18 cellular contexts compared by ENCODE assay signal in genomic region chr14:54769955-54770863, GRCh38.
DNase-seq lines count a peak whose midpoint lies in the region; ATAC-seq, FAIRE-seq and TF ChIP-seq lines count a peak whose summit lies in the region.
"Had no signal": no experiment of that assay in that cellular context is flagged by ENCODE, and none has a peak within 500 bp of the region (broad histone marks: within the 10 kb centered on the region; RNA-seq: fewer than 3 reads in every experiment).

No MANE protein-coding gene starts in this region.

- TF ChIP-seq POLR2A in HepG2 (IDR thresholded peaks at IDR 0.05; ENCODE audit: insufficient read depth in 1 of 2, low read depth in 2 of 2, low read length in 2 of 2) (no peak), right lobe of liver (IDR thresholded peaks at IDR 0.05) (no peak)

- no peak overlapping the region for H3K4me2 ChIP-seq in HepG2 (ENCODE audit: low read depth, low read length)

- H2AFZ ChIP-seq in HepG2 (ENCODE audit: low read length), result no peak overlapping the region

- FAIRE-seq in HepG2 (lab: Jason Lieb, UNC), result no peak
- FAIRE-seq: GM12878 had no signal

- no peaks in the 10 kb centered on the region for H3K9me3 ChIP-seq in HepG2 (ENCODE audit: low read length)
- no peaks in the 10 kb centered on the region for H3K9me3 ChIP-seq in right lobe of liver
- H3K9me3 ChIP-seq in muscle layer of duodenum (ENCODE audit: control insufficient read depth in 1 of 2, low read length in 2 of 2), result no peaks in the 10 kb centered on the region
- H3K9me3 ChIP-seq in aorta (ENCODE audit: control insufficient read depth, low read length), result no peaks in the 10 kb centered on the region

- no peak overlapping the region for H3K27ac ChIP-seq in HepG2 (ENCODE audit: extremely low read length, insufficient read depth, low read length)
- H3K27ac ChIP-seq in right lobe of liver, result no peak overlapping the region
- peak overlapping the region; percentile 89 to 93 for H3K27ac ChIP-seq in coronary artery
- peak overlapping the region; percentile 96 for H3K27ac ChIP-seq in muscle layer of duodenum (ENCODE audit: low read length)
- peak overlapping the region; percentile 97 for H3K27ac ChIP-seq in aorta (ENCODE audit: low read depth in 1 of 2, low read length in 2 of 2)
- H3K27ac ChIP-seq: VCaP had no signal

- H3K4me1 ChIP-seq in HepG2 (ENCODE audit: insufficient read depth, low read length) (peaks cover 25% of the 10 kb centered on the region), right lobe of liver (peaks cover 0 to 18% (median 2%) of the 10 kb centered on the region in 4 donors), muscle layer of duodenum (ENCODE audit: control insufficient read depth in 1 of 2, insufficient read depth in 2 of 2, low read length in 2 of 2) (peaks cover 0 to 10% of the 10 kb centered on the region in 2 donors), aorta (ENCODE audit: control insufficient read depth in 1 of 2, insufficient read depth in 2 of 2, low read length in 2 of 2) (peaks cover 4 to 7% of the 10 kb centered on the region in 2 donors)

- no peaks in the 10 kb centered on the region for H4K20me1 ChIP-seq in HepG2 (ENCODE audit: insufficient read depth, low read length)

- no TSS peak for BruUV-seq in HepG2 (replicated peaks; lab: Mats Ljungman, UMichigan)

- intact Hi-C loops in HepG2 (cut with micrococcal nuclease; ENCODE audit: unreplicated experiment), result no loop called here
- intact Hi-C loops in right lobe of liver (cut with DNase I), result loop anchor here (5.0 to 10.0 kb wide), 2 partner anchors 78 to 205 kb away; partner anchors contain the start of gene SAMD4A (in 1 of the 2)
- intact Hi-C loops in aorta (cut with DNase I), result loop anchor here in 1 of 2 donors (5.0 kb wide), 2 partner anchors 33 to 58 kb away; no protein-coding TSS in a partner anchor

- H3K9ac ChIP-seq in HepG2 (ENCODE audit: insufficient read depth, low read depth, low read length), result no peak overlapping the region

- POLR2A ChIA-PET in HepG2 (lab: Yijun Ruan, JAX), result no interaction called here

- CTCF ChIA-PET in HepG2 (lab: Yijun Ruan, JAX; ENCODE audit: low intra/inter-chr PET ratio, low total read pairs), result no interaction called here

- in situ Hi-C loops in HepG2 (cut with HindIII; ENCODE audit: extremely low pct_ligation_motif_present, low pct_unique_long_range_greater_than_20kb), result loop anchor here (5.0 kb wide), 1 partner anchor 203 kb away; the partner anchor contains the start of gene SAMD4A

- WGBS in HepG2 (ENCODE audit: low lambda C conversion rate), result 97% methylated on average over 14 of the region's 14 CpGs
- 86% methylated on average over 14 of the region's 14 CpGs for WGBS in right lobe of liver (ENCODE audit: insufficient coverage, low coverage, low lambda C conversion rate, missing lambda C conversion rate)
- 43 to 45% methylated on average over 14 of the region's 14 CpGs for WGBS in aorta, 2 donors

- DNase-seq in HepG2 (ENCODE audit: low spot score), result no peak
- no peak for DNase-seq in right lobe of liver
- no peak for DNase-seq in coronary artery (ENCODE audit: low spot score)
- no peak for DNase-seq in aorta
- DNase-seq in NCI-H526 (lab: John Stamatoyannopoulos, UW), result no peak
- no peak for DNase-seq in midbrain (lab: John Stamatoyannopoulos, UW)
- DNase-seq: activated CD8-positive, alpha-beta T cell treated with anti-CD3 and anti-CD28 coated beads for 36 hours; activated naive CD8-positive, alpha-beta T cell treated with anti-CD3 and anti-CD28 coated beads for 36 hours; activated T-cell treated with anti-CD3 and anti-CD28 coated beads, Interleukin-2, amount 50 U/mL, for 48 hours; CD4-positive, alpha-beta memory T cell; mesendoderm; MV-4-11; SHP77; T-helper 1 cell had no signal

- no peak overlapping the region for H3K4me3 ChIP-seq in HepG2 (replicated peaks in 1 of 3; ENCODE audit: insufficient read depth in 1 of 3, low read depth in 2 of 3, low read length in 3 of 3)
- H3K4me3 ChIP-seq in right lobe of liver, result no peak overlapping the region
- no peak overlapping the region for H3K4me3 ChIP-seq in coronary artery
- no peak overlapping the region for H3K4me3 ChIP-seq in muscle layer of duodenum (ENCODE audit: low read depth in 1 of 2, low read length in 2 of 2)
- no peak overlapping the region for H3K4me3 ChIP-seq in aorta (ENCODE audit: low read length in 2 of 2)
- H3K4me3 ChIP-seq: GM12878 had no signal

- H3K79me2 ChIP-seq in HepG2 (ENCODE audit: insufficient read depth, low read length), result no peaks in the 10 kb centered on the region

- ATAC-seq in HepG2 (no peak), right lobe of liver (no peak), aorta (ENCODE audit: low FRiP score) (no peak), HG03521 (IDR thresholded peaks at IDR 0.05; ENCODE audit: unreplicated experiment) (no peak)
- ATAC-seq: activated CD8-positive, alpha-beta T cell treated with anti-CD3 and anti-CD28 coated beads for 36 hours; GM12878 had no signal

- TF ChIP-seq EP300 in HepG2 (IDR thresholded peaks at IDR 0.05; ENCODE audit: low read depth in 2 of 2, low read length in 2 of 2) (no peak), HepG2 (CRISPR knock-in tag; IDR thresholded peaks at IDR 0.05; ENCODE audit: borderline replicate concordance) (no peak)

- H3K27me3 ChIP-seq in HepG2 (ENCODE audit: control insufficient read depth in 1 of 2, insufficient read depth in 2 of 2, low read length in 2 of 2) (no peaks in the 10 kb centered on the region), right lobe of liver (no peaks in the 10 kb centered on the region), muscle layer of duodenum (ENCODE audit: low read depth, low read length) (no peaks in the 10 kb centered on the region), aorta (ENCODE audit: control insufficient read depth in 1 of 2, insufficient read depth in 2 of 2, low read length in 1 of 2) (no peaks in the 10 kb centered on the region)

- TF ChIP-seq CTCF in HepG2 (CRISPR knock-in tag; IDR thresholded peaks at IDR 0.05), result no peak
- TF ChIP-seq CTCF in right lobe of liver (IDR thresholded peaks at IDR 0.05), result no peak
- no peak for TF ChIP-seq CTCF in coronary artery (IDR thresholded peaks at IDR 0.05)

- H3K36me3 ChIP-seq in HepG2 (replicated peaks in 1 of 2; ENCODE audit: control insufficient read depth in 1 of 2, insufficient read depth in 2 of 2, low read length in 2 of 2) (peaks cover 37 to 86% of the 10 kb centered on the region in 2 experiments), right lobe of liver (peaks cover 0 to 32% (median 4%) of the 10 kb centered on the region in 4 donors), muscle layer of duodenum (ENCODE audit: control insufficient read depth in 1 of 2, insufficient read depth in 2 of 2, low read length in 2 of 2) (peaks cover 15 to 23% of the 10 kb centered on the region in 2 donors), aorta (ENCODE audit: control insufficient read depth in 1 of 2, insufficient read depth in 2 of 2, low read length in 1 of 2) (peaks cover 0 to 11% of the 10 kb centered on the region in 2 donors)

- no peak for TF ChIP-seq RAD21 in HepG2 (CRISPR knock-in tag; IDR thresholded peaks at IDR 0.05)

TF ChIP-seq in HepG2, 621 proteins besides CTCF, POLR2A, EP300 and RAD21:
- TF ChIP-seq ZBTB49 (CRISPR knock-in tag; IDR thresholded peaks at IDR 0.05; ENCODE audit: borderline replicate concordance) (no peak), POLR2AphosphoS2 (IDR thresholded peaks at IDR 0.05; ENCODE audit: low read depth, low read length) (no peak), RBM22 (optimal IDR thresholded peaks at IDR 0.05; ENCODE audit: low read length) (peak; percentile 17), ZNF460 (CRISPR knock-in tag; IDR thresholded peaks at IDR 0.05; ENCODE audit: borderline replicate concordance) (no peak), REL (CRISPR knock-in tag; conservative IDR thresholded peaks at IDR 0.05) (no peak), ZNF607 (CRISPR knock-in tag; IDR thresholded peaks at IDR 0.05; ENCODE audit: borderline replicate concordance) (no peak)

Comparison
In these comparisons a context has a peak if more than half of its experiments do, and no peak if none do; other contexts are left out.
1. H3K27ac ChIP-seq: peak in coronary artery (2 of 2), muscle layer of duodenum (single experiment) and aorta (2 of 2); none in HepG2 (single experiment) and right lobe of liver (0 of 3).